Comparison of ENCODE assay signal across 35 cellular contexts in genomic region chr17:45820052-45820780, GRCh38. TPM values are rescaled to one million over a fixed set of nuclear protein-coding genes. Genes with fewer than 3 reads are reported as not detected.
"Had no signal": no experiment of that assay in that cellular context is flagged by ENCODE, and none has a peak within 500 bp of the region (broad histone marks: within the 10 kb centered on the region; RNA-seq: fewer than 3 reads in every experiment).

No MANE protein-coding gene starts in this region.

- ATAC-seq: activated naive CD4-positive, alpha-beta T cell treated with anti-CD3 and anti-CD28 coated beads, Interleukin-2, amount 50 U/mL, for 72 hours; activated T-cell treated with anti-CD3 and anti-CD28 coated beads, Interleukin-2, amount 50 U/mL, for 4 hours; PC-3 had no signal

- H3K27me3 Mint-ChIP-seq: activated CD4-positive, alpha-beta memory T cell treated with anti-CD3 and anti-CD28 coated beads for 36 hours had no signal

- H3K9me3 ChIP-seq: Peyer's patch had no signal

- H3K27ac Mint-ChIP-seq: activated B cell treated with CpG ODN at 0.5 μM for 24 hours; activated CD4-positive, alpha-beta memory T cell treated with anti-CD3 and anti-CD28 coated beads for 36 hours; activated naive CD4-positive, alpha-beta T cell treated with anti-CD3 and anti-CD28 coated beads for 36 hours; activated naive CD4-positive, alpha-beta T cell treated with anti-CD3 and anti-CD28 coated beads, Interleukin-2, amount 50 U/mL, for 72 hours; activated T-helper 1 cell treated with anti-CD3 and anti-CD28 coated beads, Interleukin-12 subunit alpha, Interleukin-12 subunit beta, Interleukin-2, Interleukin-4 antibody, amounts not matched to agents 30 ng/mL and 10 ng/mL and 1 ng/mL, durations not matched to agents 14 hours and 24 hours and 36 hours had no signal

- H3K9me3 Mint-ChIP-seq: activated B cell treated with CpG ODN at 0.5 μM for 24 hours; activated CD4-positive, alpha-beta memory T cell treated with anti-CD3 and anti-CD28 coated beads for 36 hours; activated naive CD4-positive, alpha-beta T cell treated with anti-CD3 and anti-CD28 coated beads for 36 hours; activated naive CD4-positive, alpha-beta T cell treated with anti-CD3 and anti-CD28 coated beads, Interleukin-2, amount 50 U/mL, for 72 hours; activated T-cell treated with anti-CD3 and anti-CD28 coated beads, Interleukin-2, amount 50 U/mL, for 4 hours; activated T-helper 1 cell treated with anti-CD3 and anti-CD28 coated beads, Interleukin-12 subunit alpha, Interleukin-12 subunit beta, Interleukin-2, Interleukin-4 antibody, amounts not matched to agents 30 ng/mL and 10 ng/mL and 1 ng/mL, durations not matched to agents 14 hours and 24 hours and 36 hours; central memory CD8-positive, alpha-beta T cell had no signal

- DNase-seq: activated B cell treated with CpG ODN at 0.5 μM for 24 hours; activated CD4-positive, alpha-beta memory T cell treated with anti-CD3 and anti-CD28 coated beads for 36 hours; activated CD4-positive, alpha-beta T cell treated with anti-CD3 and anti-CD28 coated beads for 4 hours; activated CD4-positive, alpha-beta T cell treated with anti-CD3 and anti-CD28 coated beads, Interleukin-2, amount 50 U/mL, for 1 hour; activated CD4-positive, CD25-positive, alpha-beta regulatory T cell treated with anti-CD3 and anti-CD28 coated beads, Interleukin-2, amount 50 U/mL, for 72 hours; activated CD8-positive, alpha-beta memory T cell treated with anti-CD3 and anti-CD28 coated beads, Interleukin-2, amount 50 U/mL, for 4 hours; activated gamma-delta T cell treated with Interleukin-2 at 50 U/mL for 16 hours; activated naive CD4-positive, alpha-beta T cell treated with anti-CD3 and anti-CD28 coated beads for 36 hours; activated T-cell treated with anti-CD3 and anti-CD28 coated beads for 4 hours; activated T-cell treated with anti-CD3 and anti-CD28 coated beads, Interleukin-2, amount 50 U/mL, for 4 hours; amniotic stem cell; aorta; brain microvascular endothelial cell; NCI-H1092 treated with DMSO at 0.1 percent for 48 hours; NCI-H1417; NCI-H187 treated with DMSO at 0.1 percent for 48 hours; NCI-H2081; NCI-H226; NCI-H446 treated with DMSO at 0.1 percent for 48 hours; NCI-H526; NCI-H748 treated with DMSO at 0.1 percent for 48 hours; NK-92 treated with Interleukin-12 subunit alpha and Interleukin-12 subunit beta, amount 100 ng/mL, for 24 hours; PC-3; Peyer's patch; RPMI8226; SIG-M5; SW 1271; T-helper 1 cell; T-helper 2 cell; T-helper 9 cell had no signal

- H3K27me3 ChIP-seq: brain microvascular endothelial cell, Peyer's patch had no signal

- H3K4me1 ChIP-seq: Peyer's patch had no signal

- H3K36me3 Mint-ChIP-seq: activated CD4-positive, alpha-beta memory T cell treated with anti-CD3 and anti-CD28 coated beads for 36 hours; activated naive CD4-positive, alpha-beta T cell treated with anti-CD3 and anti-CD28 coated beads, Interleukin-2, amount 50 U/mL, for 72 hours had no signal

- H3K36me3 ChIP-seq: brain microvascular endothelial cell, Peyer's patch had no signal

- H3K4me3 Mint-ChIP-seq: activated B cell treated with CpG ODN at 0.5 μM for 24 hours; activated CD4-positive, alpha-beta memory T cell treated with anti-CD3 and anti-CD28 coated beads for 36 hours; activated naive CD4-positive, alpha-beta T cell treated with anti-CD3 and anti-CD28 coated beads for 36 hours; activated T-cell treated with anti-CD3 and anti-CD28 coated beads, Interleukin-2, amount 50 U/mL, for 4 hours; activated T-helper 1 cell treated with anti-CD3 and anti-CD28 coated beads, Interleukin-12 subunit alpha, Interleukin-12 subunit beta, Interleukin-2, Interleukin-4 antibody, amounts not matched to agents 30 ng/mL and 10 ng/mL and 1 ng/mL, durations not matched to agents 14 hours and 24 hours and 36 hours; central memory CD8-positive, alpha-beta T cell had no signal

- H3K27ac ChIP-seq: brain microvascular endothelial cell, Peyer's patch, VCaP had no signal

- H3K4me3 ChIP-seq: Peyer's patch had no signal

- H3K4me1 Mint-ChIP-seq: activated B cell treated with CpG ODN at 0.5 μM for 24 hours; central memory CD8-positive, alpha-beta T cell had no signal

RNA-seq across cellular contexts. Expression of gene SPPL2C, which starts 24.5 kb away (rescaled TPM):
- total RNA-seq: activated B cell treated with CpG ODN at 0.5 μM for 24 hours; activated CD4-positive, alpha-beta memory T cell treated with anti-CD3 and anti-CD28 coated beads for 36 hours; activated naive CD4-positive, alpha-beta T cell treated with anti-CD3 and anti-CD28 coated beads for 36 hours; activated naive CD4-positive, alpha-beta T cell treated with anti-CD3 and anti-CD28 coated beads, Interleukin-2, amount 50 U/mL, for 72 hours; activated T-cell treated with anti-CD3 and anti-CD28 coated beads, Interleukin-2, amount 50 U/mL, for 4 hours; activated T-helper 1 cell treated with anti-CD3 and anti-CD28 coated beads, Interleukin-12 subunit alpha, Interleukin-12 subunit beta, Interleukin-2, Interleukin-4 antibody, amounts not matched to agents 30 ng/mL and 10 ng/mL and 1 ng/mL, durations not matched to agents 14 hours and 24 hours and 36 hours; aorta; M059J; PC-3; Peyer's patch had no signal
- polyA plus RNA-seq: aorta had no signal

RNA-seq across cellular contexts. Expression of gene CRHR1, which starts 36.1 kb away (rescaled TPM):
- total RNA-seq: activated B cell treated with CpG ODN at 0.5 μM for 24 hours; activated CD4-positive, alpha-beta memory T cell treated with anti-CD3 and anti-CD28 coated beads for 36 hours; activated naive CD4-positive, alpha-beta T cell treated with anti-CD3 and anti-CD28 coated beads for 36 hours; activated T-cell treated with anti-CD3 and anti-CD28 coated beads, Interleukin-2, amount 50 U/mL, for 4 hours; activated T-helper 1 cell treated with anti-CD3 and anti-CD28 coated beads, Interleukin-12 subunit alpha, Interleukin-12 subunit beta, Interleukin-2, Interleukin-4 antibody, amounts not matched to agents 30 ng/mL and 10 ng/mL and 1 ng/mL, durations not matched to agents 14 hours and 24 hours and 36 hours; aorta; M059J; PC-3 had no signal
- polyA plus RNA-seq: aorta had no signal
